ENCODE assay signal across 8 cellular contexts in the genomic region with DNA sequence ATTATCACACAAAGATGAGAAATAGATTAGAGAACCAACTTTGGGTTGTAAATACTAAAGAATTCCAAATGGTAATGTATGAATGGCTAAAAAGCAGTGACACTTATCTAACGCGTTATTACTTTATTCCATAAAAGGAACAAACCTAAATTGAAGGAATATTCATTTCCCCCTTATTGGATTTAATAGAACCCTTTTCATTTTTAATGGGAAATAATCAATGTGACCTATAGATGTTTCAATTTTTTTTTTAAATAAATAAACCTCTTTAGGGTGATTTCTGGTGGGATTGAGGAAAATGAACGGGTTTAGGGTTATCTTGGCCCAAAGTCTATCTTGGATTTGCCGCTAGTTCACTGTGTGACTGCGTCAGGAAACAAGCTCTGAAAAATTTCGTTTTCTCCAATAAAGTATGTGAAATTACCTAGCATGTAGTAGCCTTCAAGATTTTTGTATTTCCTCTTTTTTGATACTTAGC. TPM values are rescaled to one million over a fixed set of nuclear protein-coding genes. Genes with fewer than 3 reads are reported as not detected.
A peak's percentile ranks its signal among the peaks of the same experiment; 100 is the strongest.
DNase-seq lines count a peak whose midpoint lies in the region; ATAC-seq, FAIRE-seq and TF ChIP-seq lines count a peak whose summit lies in the region.

No MANE protein-coding gene starts in this region.

- H3K4me3 ChIP-seq in kidney (ENCODE audit: low read length in 2 of 2) (peak overlapping the region; percentile 85 to 91), testis (peak overlapping the region; percentile 78 to 89)

- no peaks in the 10 kb centered on the region for H3K27me3 ChIP-seq in testis

- H3K9me3 Mint-ChIP-seq in activated CD4-positive, alpha-beta T cell treated with anti-CD3 and anti-CD28 coated beads for 36 hours (ENCODE audit: low read depth), result no peaks in the 10 kb centered on the region
- H3K9me3 Mint-ChIP-seq in activated naive CD8-positive, alpha-beta T cell (ENCODE audit: low read depth), result no peaks in the 10 kb centered on the region

- WGBS in testis, 2 donors, result 0 to 1% methylated on average over 6 of the region's 6 CpGs

- H3K36me3 ChIP-seq in kidney (ENCODE audit: control insufficient read depth in 1 of 2, insufficient read depth in 2 of 2, low read length in 2 of 2), result no peaks in the 10 kb centered on the region
- H3K36me3 ChIP-seq in testis (ENCODE audit: low read depth, missing control alignments), result no peaks in the 10 kb centered on the region

- H3K27me3 Mint-ChIP-seq in activated CD4-positive, alpha-beta T cell treated with anti-CD3 and anti-CD28 coated beads for 36 hours, result no peaks in the 10 kb centered on the region
- H3K27me3 Mint-ChIP-seq in activated naive CD8-positive, alpha-beta T cell, result no peaks in the 10 kb centered on the region

- ATAC-seq in activated CD4-positive, alpha-beta T cell treated with anti-CD3 and anti-CD28 coated beads for 36 hours, result no peak
- ATAC-seq in GM19452 (IDR thresholded peaks at IDR 0.05; ENCODE audit: unreplicated experiment), result no peak

- H3K27ac Mint-ChIP-seq in activated CD4-positive, alpha-beta T cell treated with anti-CD3 and anti-CD28 coated beads for 36 hours, result peak overlapping the region; percentile 100
- peak overlapping the region; percentile 98 for H3K27ac Mint-ChIP-seq in activated naive CD8-positive, alpha-beta T cell

- TF ChIP-seq CTCF in kidney (IDR thresholded peaks at IDR 0.05; ENCODE audit: borderline replicate concordance, extremely low read depth, insufficient read depth) (no peak), testis (IDR thresholded peaks at IDR 0.05) (no peak)

- H3K9ac ChIP-seq in kidney (ENCODE audit: low read length in 2 of 2), result peak overlapping the region; percentile 38 to 98

- TF ChIP-seq POLR2A in testis (IDR thresholded peaks at IDR 0.05), result no peak

- POLR2A ChIA-PET in activated CD4-positive, alpha-beta T cell treated with anti-CD3 and anti-CD28 coated beads for 36 hours (lab: Charles Lee), result interaction anchor here (0.6 to 2.8 kb wide), 7 partner anchors 10 to 298 kb away, joined by 3 to 10 read pairs (median 4); a partner anchor contains a TSS

- H3K4me1 ChIP-seq in kidney (ENCODE audit: control insufficient read depth in 1 of 2, insufficient read depth in 1 of 2, low read depth in 1 of 2, low read length in 2 of 2), result peaks cover 6% of the 10 kb centered on the region in 2 donors
- H3K4me1 ChIP-seq in testis, result peaks cover 4% of the 10 kb centered on the region

- H3K4me1 Mint-ChIP-seq in activated CD4-positive, alpha-beta T cell treated with anti-CD3 and anti-CD28 coated beads for 36 hours, result peaks cover 28% of the 10 kb centered on the region
- H3K4me1 Mint-ChIP-seq in activated naive CD8-positive, alpha-beta T cell (ENCODE audit: low read depth), result peaks cover 33% of the 10 kb centered on the region

- peak overlapping the region; percentile 98 to 99 for H3K27ac ChIP-seq in kidney (ENCODE audit: low read depth in 2 of 2, low read length in 2 of 2)
- H3K27ac ChIP-seq in testis, result peak overlapping the region; percentile 95 to 97

- H3K9me3 ChIP-seq in kidney (ENCODE audit: control insufficient read depth in 1 of 2, low read length in 2 of 2) (no peaks in the 10 kb centered on the region), testis (no peaks in the 10 kb centered on the region)

- peak overlapping the region; percentile 98 for H3K4me3 Mint-ChIP-seq in activated CD4-positive, alpha-beta T cell treated with anti-CD3 and anti-CD28 coated beads for 36 hours
- H3K4me3 Mint-ChIP-seq in activated naive CD8-positive, alpha-beta T cell, result peak overlapping the region; percentile 98

- peaks cover 23% of the 10 kb centered on the region for H3K36me3 Mint-ChIP-seq in activated CD4-positive, alpha-beta T cell treated with anti-CD3 and anti-CD28 coated beads for 36 hours (ENCODE audit: low read depth)
- H3K36me3 Mint-ChIP-seq in activated naive CD8-positive, alpha-beta T cell, result peaks cover 3% of the 10 kb centered on the region

- FAIRE-seq in kidney (lab: Jason Lieb, UNC), result no peak

- CTCF ChIA-PET in activated CD4-positive, alpha-beta T cell treated with anti-CD3 and anti-CD28 coated beads for 36 hours (lab: Charles Lee), result interaction anchor here (1.1 to 2.8 kb wide), 3 partner anchors 10 to 88 kb away, joined by 3 to 18 read pairs (median 4); a partner anchor contains a TSS

- DNase-seq in activated CD4-positive, alpha-beta T cell treated with anti-CD3 and anti-CD28 coated beads for 36 hours, result no peak
- no peak for DNase-seq in activated CD4-positive, alpha-beta T cell treated with anti-CD3 and anti-CD28 coated beads for 48 hours
- DNase-seq in kidney, result no peak
- DNase-seq in testis, result no peak
- DNase-seq in NCI-H69 (lab: John Stamatoyannopoulos, UW), result no peak
- DNase-seq in putamen (ENCODE audit: low spot score), result no peak

- intact Hi-C loops in activated CD4-positive, alpha-beta T cell treated with anti-CD3 and anti-CD28 coated beads for 36 hours (cut with DNase I, micrococcal nuclease), result loop anchor here (1.0 to 5.0 kb wide), 13 partner anchors 14 to 1435 kb away; a partner anchor contains a TSS
- intact Hi-C loops in kidney (cut with DNase I) (no loop called here), testis (cut with DNase I; ENCODE audit: low total_unique reads) (no loop called here)

RNA-seq across cellular contexts. Expression of a gene that starts 1.9 kb away (rescaled TPM):
- total RNA-seq in activated CD4-positive, alpha-beta T cell treated with anti-CD3 and anti-CD28 coated beads for 36 hours, result 10 to 100 TPM; 10.6 to 14.8 TPM
- total RNA-seq in kidney, result 32.6 TPM
- polyA plus RNA-seq in kidney (ENCODE audit: insufficient read depth, low read depth, low replicate concordance), result 22.5 TPM
- 10 to 100 TPM; 33.8 to 33.9 TPM for total RNA-seq in testis
- polyA plus RNA-seq in testis (ENCODE audit: insufficient read depth, low read depth, low replicate concordance), result 36.4 TPM

Comparison
In these comparisons a context has a peak if more than half of its experiments do, and no peak if none do; other contexts are left out.
1. intact Hi-C loops: an anchor here in activated CD4-positive, alpha-beta T cell treated with anti-CD3 and anti-CD28 coated beads for 36 hours (1.0 to 5.0 kb wide); none called in kidney and testis.